Comparison of ENCODE assay signal across 28 cellular contexts in the genomic region with DNA sequence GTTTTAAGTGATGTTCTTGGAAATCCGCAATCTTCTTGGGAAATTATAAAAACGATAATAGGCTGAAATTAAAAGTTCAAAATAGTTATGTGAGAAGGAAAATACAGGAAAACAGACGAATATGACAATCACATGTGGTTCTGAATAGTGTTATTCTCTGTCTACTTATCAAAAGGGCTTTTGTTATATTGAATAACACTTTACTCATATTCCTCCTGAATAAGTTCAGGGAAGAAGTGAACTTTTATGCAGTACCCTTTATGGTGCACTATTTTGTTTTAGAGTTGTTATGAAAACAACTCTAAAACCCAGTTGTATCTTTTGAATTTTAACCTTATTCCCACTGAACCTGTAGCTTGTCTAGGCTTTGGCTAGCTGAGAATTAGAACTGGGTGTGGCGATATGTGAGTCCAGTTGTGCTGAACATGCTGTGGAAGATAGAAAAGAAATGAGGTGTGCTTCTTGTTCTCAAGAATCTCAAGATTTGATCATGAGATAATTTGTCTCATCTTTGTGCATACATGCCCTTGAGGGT.
"Had no signal": no experiment of that assay in that cellular context is flagged by ENCODE, and none has a peak within 500 bp of the region (broad histone marks: within the 10 kb centered on the region; RNA-seq: fewer than 3 reads in every experiment).

No MANE protein-coding gene starts in this region.

- DNase-seq: activated CD4-positive, alpha-beta T cell treated with anti-CD3 and anti-CD28 coated beads for 36 hours; activated CD4-positive, CD25-positive, alpha-beta regulatory T cell; activated naive CD4-positive, alpha-beta T cell; activated T-cell treated with anti-CD3 and anti-CD28 coated beads for 4 hours; activated T-cell treated with anti-CD3 and anti-CD28 coated beads, Interleukin-2, amount 50 U/mL, for 72 hours; body of pancreas; effector CD4-positive, alpha-beta T cell; esophagus squamous epithelium; gastrocnemius medialis; left colon; ovary; retina; stimulated activated CD4-positive, alpha-beta T cell treated with anti-CD3 and anti-CD28 coated beads, Interleukin-1b, Interleukin-23, amount 100 ng/mL, for 48 hours; stimulated activated CD4-positive, alpha-beta T cell treated with anti-CD3 and anti-CD28 coated beads, Interleukin-4, amount 100 ng/mL, for 4 hours; stimulated activated CD8-positive, alpha-beta memory T cell treated with anti-CD3 and anti-CD28 coated beads, Interleukin-4, amount 100 ng/mL, for 48 hours; stimulated activated naive CD8-positive, alpha-beta T cell treated with anti-CD3 and anti-CD28 coated beads, Interleukin-15, amount 100 ng/mL, for 72 hours; T-helper 1 cell had no signal

- H3K4me1 ChIP-seq: body of pancreas, esophagus squamous epithelium, gastrocnemius medialis, prostate gland, SJSA1, suprapubic skin had no signal

- H3K4me3 ChIP-seq: body of pancreas, esophagus squamous epithelium, gastrocnemius medialis, hepatocyte, mucosa of descending colon, ovary, prostate gland, SJSA1, smooth muscle cell, suprapubic skin had no signal

- ATAC-seq: activated CD4-positive, alpha-beta T cell treated with anti-CD3 and anti-CD28 coated beads for 36 hours; activated naive CD4-positive, alpha-beta T cell treated with anti-CD3 and anti-CD28 coated beads, Interleukin-2, amount 50 U/mL, for 72 hours; activated T-cell treated with anti-CD3 and anti-CD28 coated beads, Interleukin-2, amount 50 U/mL, for 72 hours; body of pancreas; gastrocnemius medialis; left colon; mucosa of descending colon; natural killer cell treated with Interleukin-12 subunit alpha and Interleukin-12 subunit beta and Interleukin-15 and Interleukin-18, amount 100 ng/mL, for 72 hours; stimulated activated memory B cell treated with anti-CD40 and anti-IgM and Interleukin-4, amounts not matched to agents 10 μg/mL and 1 μg/mL and 100 μg/mL, for 72 hours; stimulated activated naive CD8-positive, alpha-beta T cell treated with anti-CD3 and anti-CD28 coated beads, Interleukin-15, amount 100 ng/mL, for 72 hours had no signal

- H3K36me3 ChIP-seq: esophagus squamous epithelium, gastrocnemius medialis, ovary, prostate gland, SJSA1, suprapubic skin, tibial nerve had no signal

- H3K4me2 ChIP-seq: hepatocyte, smooth muscle cell had no signal

- H3K9me3 ChIP-seq: body of pancreas, esophagus squamous epithelium, gastrocnemius medialis, mucosa of descending colon, ovary, prostate gland, SJSA1, suprapubic skin, tibial nerve had no signal

- H3K27me3 ChIP-seq: body of pancreas, esophagus squamous epithelium, gastrocnemius medialis, hepatocyte, ovary, SJSA1, suprapubic skin, tibial nerve had no signal

- H3K27ac ChIP-seq: body of pancreas, epithelial cell of prostate, esophagus squamous epithelium, gastrocnemius medialis, hepatocyte, ovary, prostate gland, SJSA1, suprapubic skin had no signal

- H2AFZ ChIP-seq: hepatocyte had no signal

- H3K79me2 ChIP-seq: hepatocyte had no signal
